In genomic region chr14:64692189-64692588, GRCh38 we compare ENCODE assay signal across 19 cellular contexts. TPM values are rescaled to one million over a fixed set of nuclear protein-coding genes. Genes with fewer than 3 reads are reported as not detected.
A peak's percentile ranks its signal among the peaks of the same experiment; 100 is the strongest.
DNase-seq lines count a peak whose midpoint lies in the region; ATAC-seq, FAIRE-seq and TF ChIP-seq lines count a peak whose summit lies in the region.
"Had no signal": no experiment of that assay in that cellular context is flagged by ENCODE, and none has a peak within 500 bp of the region (broad histone marks: within the 10 kb centered on the region; RNA-seq: fewer than 3 reads in every experiment).

No MANE protein-coding gene starts in this region.

- no peak for ATAC-seq in HG03135 (IDR thresholded peaks at IDR 0.05; ENCODE audit: unreplicated experiment)
- ATAC-seq: GM23338, K562 had no signal

- dilution Hi-C loops in keratinocyte (cut with MboI; ENCODE audit: extremely low pct_ligation_motif_present, low sequenced_read_pairs) = no loop called here

- WGBS in stomach, 5 donors = 90 to 98% (median 93%) methylated on average over 3 of the region's 3 CpGs

- H3K4me3 ChIP-seq in BLaER1 treated with 17β-estradiol and CSF1 and Interleukin-3, amounts not matched to agents 10 nM and 100 nM = no peak overlapping the region
- H3K4me3 ChIP-seq in keratinocyte (ENCODE audit: control insufficient read depth in 2 of 3, extremely low read depth in 1 of 3, insufficient read depth in 2 of 3, low read depth in 1 of 3, low read length in 3 of 3) (no peak overlapping the region), stomach (no peak overlapping the region)
- H3K4me3 ChIP-seq: GM23338, K562, SJSA1 had no signal

- peak overlapping the region in 6 of 11 experiments; percentile 15 to 81 (median 51); a peak in 9 of 22 replicates for H3K4me2 ChIP-seq in BLaER1 treated with 17β-estradiol and CSF1 and Interleukin-3, amounts not matched to agents 10 nM and 100 nM
- peak overlapping the region; percentile 49 for H3K4me2 ChIP-seq in keratinocyte (ENCODE audit: control insufficient read depth, extremely low read depth, insufficient read depth, low read depth, low read length)
- H3K4me2 ChIP-seq: GM23338 had no signal

- TF ChIP-seq CTCF in RWPE1 (conservative IDR thresholded peaks at IDR 0.05; ENCODE audit: low read depth) = no peak
- TF ChIP-seq CTCF in keratinocyte (optimal IDR thresholded peaks at IDR 0.05 in 1 of 3, IDR thresholded peaks at IDR 0.05 in 1 of 3, conservative IDR thresholded peaks at IDR 0.05 in 1 of 3; ENCODE audit: extremely low read depth in 1 of 3, insufficient read depth in 2 of 3, low read length in 3 of 3) = no peak
- no peak for TF ChIP-seq CTCF in stomach (IDR thresholded peaks at IDR 0.05)

- no peaks in the 10 kb centered on the region for H3K79me2 ChIP-seq in keratinocyte (ENCODE audit: control insufficient read depth, insufficient read depth, low read length)

- H3K9ac ChIP-seq in BLaER1 treated with 17β-estradiol and CSF1 and Interleukin-3, amounts not matched to agents 10 nM and 100 nM = no peak overlapping the region
- no peak overlapping the region for H3K9ac ChIP-seq in keratinocyte (ENCODE audit: control insufficient read depth, extremely low read depth, insufficient read depth, low read length)

- H3K27me3 ChIP-seq in BLaER1 treated with 17β-estradiol and CSF1 and Interleukin-3, amounts not matched to agents 10 nM and 100 nM = peaks cover 0 to 10% (median 0%) of the 10 kb centered on the region in 11 experiments; a peak in 3 of 22 replicates
- H3K27me3 ChIP-seq in keratinocyte (ENCODE audit: control insufficient read depth, extremely low read depth, insufficient read depth, low read length) (no peaks in the 10 kb centered on the region), stomach (no peaks in the 10 kb centered on the region)
- H3K27me3 ChIP-seq: SJSA1 had no signal

- no peak overlapping the region for H2AFZ ChIP-seq in keratinocyte (ENCODE audit: control insufficient read depth, low read length)
- H2AFZ ChIP-seq: GM23338 had no signal

- no peaks in the 10 kb centered on the region for H3K9me1 ChIP-seq in keratinocyte (ENCODE audit: control insufficient read depth, extremely low read depth, insufficient read depth, low read length)

- POLR2A ChIA-PET in RWPE1 (lab: Yijun Ruan, JAX; ENCODE audit: low non-redundant PET) = interaction anchor here (0.6 kb wide), 1 partner anchor 12 kb away, joined by 3 read pairs; the partner anchor contains the start of gene PLEKHG3

- peaks cover 24 to 58% (median 30%) of the 10 kb centered on the region in 10 experiments for H3K4me1 ChIP-seq in BLaER1 treated with 17β-estradiol and CSF1 and Interleukin-3, amounts not matched to agents 10 nM and 100 nM
- H3K4me1 ChIP-seq in keratinocyte (ENCODE audit: control insufficient read depth, extremely low read depth, insufficient read depth, low read length) (peaks cover 23% of the 10 kb centered on the region), stomach (peaks cover 4 to 34% (median 11%) of the 10 kb centered on the region in 4 donors)
- H3K4me1 ChIP-seq: SJSA1 had no signal

- peak; percentile 57 for FAIRE-seq in keratinocyte (lab: Jason Lieb, UNC)
- FAIRE-seq: K562 had no signal

- H4K20me1 ChIP-seq in BLaER1 treated with 17β-estradiol and CSF1 and Interleukin-3, amounts not matched to agents 10 nM and 100 nM = no peaks in the 10 kb centered on the region; a peak in 1 of 22 replicates
- no peaks in the 10 kb centered on the region for H4K20me1 ChIP-seq in keratinocyte (ENCODE audit: control insufficient read depth, extremely low read depth, insufficient read depth, low read length)

- no peaks in the 10 kb centered on the region for H3K9me3 ChIP-seq in BLaER1 treated with 17β-estradiol and CSF1 and Interleukin-3, amounts not matched to agents 10 nM and 100 nM (replicated peaks in 1 of 11)
- H3K9me3 ChIP-seq in keratinocyte (ENCODE audit: control insufficient read depth, low read depth, low read length) = no peaks in the 10 kb centered on the region
- no peaks in the 10 kb centered on the region for H3K9me3 ChIP-seq in stomach
- H3K9me3 ChIP-seq: SJSA1 had no signal

- H3K36me3 ChIP-seq in BLaER1 treated with 17β-estradiol and CSF1 and Interleukin-3, amounts not matched to agents 10 nM and 100 nM = no peaks in the 10 kb centered on the region
- H3K36me3 ChIP-seq in keratinocyte (ENCODE audit: control insufficient read depth in 2 of 2, extremely low read depth in 1 of 2, insufficient read depth in 2 of 2, low read length in 2 of 2) = no peaks in the 10 kb centered on the region
- H3K36me3 ChIP-seq in stomach = no peaks in the 10 kb centered on the region
- H3K36me3 ChIP-seq: SJSA1 had no signal

- CTCF ChIA-PET in RWPE1 (lab: Yijun Ruan, JAX) = no interaction called here

- no peak for DNase-seq in RWPE1 (ENCODE audit: low spot score)
- no peak for DNase-seq in keratinocyte (ENCODE audit: low read depth, low spot score)
- DNase-seq in stomach = peak; percentile 7
- no peak for DNase-seq in DMS114 treated with DMSO at 0.1 percent for 48 hours (lab: John Stamatoyannopoulos, UW; ENCODE audit: unreplicated experiment)
- DNase-seq in C1 segment of cervical spinal cord (lab: John Stamatoyannopoulos, UW) = no peak
- DNase-seq: H9, Kasumi-1, NCI-H1105, NCI-H1436 treated with DMSO at 0.1 percent for 48 hours, NCI-H187 treated with DMSO at 0.1 percent for 48 hours, NCI-H2107, NCI-H524, NCI-H748 treated with DMSO at 0.1 percent for 48 hours, Right ventricle myocardium superior had no signal

- no peak overlapping the region for H3K27ac ChIP-seq in BLaER1 treated with 17β-estradiol and CSF1 and Interleukin-3, amounts not matched to agents 10 nM and 100 nM
- H3K27ac ChIP-seq in RWPE1 (peak overlapping the region; percentile 59), keratinocyte (ENCODE audit: control insufficient read depth, insufficient read depth, low read length) (no peak overlapping the region), stomach (no peak overlapping the region)
- H3K27ac ChIP-seq: SJSA1 had no signal

- TF ChIP-seq POLR2A in stomach (IDR thresholded peaks at IDR 0.05) = no peak

- TF ChIP-seq EP300 in stomach (IDR thresholded peaks at IDR 0.05) = no peak

- intact Hi-C loops in stomach (cut with DNase I; ENCODE audit: low total_unique reads) = no loop called here

RNA-seq across cellular contexts. Expression of gene PLEKHG3, which starts 12.0 kb away (rescaled TPM):
- polyA plus RNA-seq in keratinocyte = 71.0 to 89.1 TPM (median 73.2 TPM) in 3 replicates
- polyA plus RNA-seq in keratinocyte (2011; ENCODE audit: low read depth) = 19.7 TPM
- polyA plus RNA-seq in keratinocyte (2011; cell fraction: cytosol; rRNA removed) = 49.2 and 65.2 TPM in 2 replicates
- polyA plus RNA-seq in keratinocyte (2011; cell fraction: nucleus; rRNA removed) = 171 and 186 TPM in 2 replicates
- polyA plus RNA-seq in keratinocyte (2012; ENCODE audit: low replicate concordance) = 36.9 and 94.1 TPM in 2 replicates
- 96.2 to 104 TPM (median 102 TPM) in 3 replicates for polyA minus RNA-seq in keratinocyte
- polyA minus RNA-seq in keratinocyte (2011; cell fraction: cytosol; rRNA and poly(A)+ RNA removed) = 107 TPM
- polyA minus RNA-seq in keratinocyte (2011; cell fraction: nucleus; rRNA and poly(A)+ RNA removed) = 103 and 143 TPM in 2 replicates
- 100 to 1,000 TPM in 1 of 5 donors, 10 to 100 TPM in 4; 25.3 to 292 (median 27.2) TPM for total RNA-seq in stomach
- polyA plus RNA-seq in stomach = 10 to 100 TPM in 1 of 3 donors, 1 to 10 TPM in 2; 7.3 to 24.8 (median 9.2) TPM
